In the genomic region with DNA sequence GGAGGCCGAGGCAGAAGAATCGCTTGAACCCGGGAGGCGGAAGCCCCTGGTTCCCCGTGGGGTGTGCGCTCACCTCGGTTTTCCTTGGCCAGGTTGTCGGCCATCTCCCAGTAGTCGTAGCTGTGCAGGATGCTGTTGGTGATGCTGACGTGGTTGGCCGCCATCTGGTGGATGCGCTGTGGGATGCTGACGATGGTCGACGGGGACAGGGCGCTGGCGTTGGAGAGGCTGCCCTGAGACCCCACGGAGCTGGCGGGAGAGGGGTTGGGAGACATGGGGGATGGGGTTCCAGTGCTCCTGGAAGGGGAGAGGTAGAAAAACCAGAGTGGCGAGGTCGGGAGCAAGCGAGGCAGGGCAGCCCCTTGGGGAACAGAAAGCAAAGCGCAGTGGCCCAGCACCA, we compare ENCODE assay signal across 18 cellular contexts.
DNase-seq lines count a peak whose midpoint lies in the region; ATAC-seq, FAIRE-seq and TF ChIP-seq lines count a peak whose summit lies in the region.
"Had no signal": no experiment of that assay in that cellular context is flagged by ENCODE, and none has a peak within 500 bp of the region (broad histone marks: within the 10 kb centered on the region; RNA-seq: fewer than 3 reads in every experiment).

No MANE protein-coding gene starts in this region.

- no peak for FAIRE-seq in HTR-8/SVneo (lab: Jason Lieb, UNC)

- H3K4me1 ChIP-seq in iPS-15b (ENCODE audit: control insufficient read depth, insufficient read depth, low read length), result peaks cover 23% of the 10 kb centered on the region
- H3K4me1 ChIP-seq: sigmoid colon had no signal

- no peaks in the 10 kb centered on the region for H3K36me3 ChIP-seq in iPS-15b (ENCODE audit: control insufficient read depth, insufficient read depth, low read length)

- H3K4me1 Mint-ChIP-seq in T-helper 17 cell, result peaks cover 2% of the 10 kb centered on the region
- peaks cover 5% of the 10 kb centered on the region for H3K4me1 Mint-ChIP-seq in type B pancreatic cell (ENCODE audit: unreplicated experiment)

- DNase-seq in NCI-H82 (lab: John Stamatoyannopoulos, UW) (peak; percentile 54), NCI-H82 treated with DMSO at 0.1 percent for 48 hours (lab: John Stamatoyannopoulos, UW; ENCODE audit: unreplicated experiment) (no peak), T-helper 17 cell (no peak), type B pancreatic cell (ENCODE audit: extremely low spot score, unreplicated experiment) (no peak), HTR-8/SVneo (ENCODE audit: insufficient read length, low spot score) (no peak)
- no peak for DNase-seq in activated CD4-positive, alpha-beta T cell treated with anti-CD3 and anti-CD28 coated beads for 48 hours
- DNase-seq: activated CD8-positive, alpha-beta T cell treated with anti-CD3 and anti-CD28 coated beads, Interleukin-2, amount 10 ng/mL, durations not matched to agents 7 days and 5 days; aorta; HCEC 1CT; NCI-H1930; nucleus accumbens; sigmoid colon; SK-N-SH had no signal

- H3K4me3 ChIP-seq in iPS-15b (ENCODE audit: low read depth, low read length), result peak overlapping the region; percentile 53
- H3K4me3 ChIP-seq: sigmoid colon had no signal

- no peaks in the 10 kb centered on the region for H3K9me3 ChIP-seq in T-helper 17 cell (ENCODE audit: control insufficient read depth, low read length, poor library complexity, severe bottlenecking)
- H3K9me3 ChIP-seq in iPS-15b (ENCODE audit: control insufficient read depth, insufficient read depth, low read length), result no peaks in the 10 kb centered on the region
- H3K9me3 ChIP-seq: sigmoid colon, SK-N-SH had no signal

- no peaks in the 10 kb centered on the region for H3K27me3 ChIP-seq in iPS-15b (ENCODE audit: control insufficient read depth, insufficient read depth, low read length)
- H3K27me3 ChIP-seq: sigmoid colon had no signal

- ATAC-seq in T-helper 17 cell, result no peak
- ATAC-seq in HG03025 (IDR thresholded peaks at IDR 0.05; ENCODE audit: low FRiP score, unreplicated experiment), result no peak
- ATAC-seq: activated CD8-positive, alpha-beta T cell treated with anti-CD3 and anti-CD28 coated beads, Interleukin-2, amount 10 ng/mL, durations not matched to agents 7 days and 5 days; stimulated activated memory B cell treated with anti-CD40 and anti-IgM and Interleukin-4, amounts not matched to agents 10 μg/mL and 1 μg/mL and 100 μg/mL, for 72 hours had no signal

- peak; percentile 44 for TF ChIP-seq CTCF in type B pancreatic cell (conservative IDR thresholded peaks at IDR 0.05)

- peaks cover 4% of the 10 kb centered on the region for H3K27me3 Mint-ChIP-seq in T-helper 17 cell
- H3K27me3 Mint-ChIP-seq in type B pancreatic cell, result peaks cover 17% of the 10 kb centered on the region
- H3K27me3 Mint-ChIP-seq: dendritic cell treated with granulocyte-macrophage colony-stimulating factor and Interleukin-4, amounts not matched to agents 40 ng/mL and 50 ng/mL, for 4 days; stimulated activated memory B cell treated with anti-CD40 and anti-IgM and Interleukin-4, amounts not matched to agents 10 μg/mL and 1 μg/mL and 100 μg/mL, for 72 hours had no signal

- H3K9ac ChIP-seq in iPS-15b (ENCODE audit: low read depth, low read length), result peak overlapping the region; percentile 19
- H3K9ac ChIP-seq: SK-N-SH had no signal

- peak overlapping the region; percentile 24 for H3K27ac Mint-ChIP-seq in T-helper 17 cell
- no peak overlapping the region for H3K27ac Mint-ChIP-seq in type B pancreatic cell
- H3K27ac Mint-ChIP-seq: activated CD8-positive, alpha-beta T cell treated with anti-CD3 and anti-CD28 coated beads, Interleukin-2, amount 10 ng/mL, durations not matched to agents 7 days and 5 days; activated T-helper 2 cell treated with anti-CD3 and anti-CD28 coated beads, Interferon-gamma antibody, Interleukin-2, Interleukin-4, amounts not matched to agents 10 μg/mL and 5 μg/mL and 100 μg/mL, durations not matched to agents 14 hours and 24 hours and 36 hours; dendritic cell treated with granulocyte-macrophage colony-stimulating factor and Interleukin-4, amounts not matched to agents 40 ng/mL and 50 ng/mL, for 4 days; stimulated activated memory B cell treated with anti-CD40 and anti-IgM and Interleukin-4, amounts not matched to agents 10 μg/mL and 1 μg/mL and 100 μg/mL, for 72 hours had no signal

- no peaks in the 10 kb centered on the region for H3K9me3 Mint-ChIP-seq in type B pancreatic cell
- H3K9me3 Mint-ChIP-seq: activated T-helper 2 cell treated with anti-CD3 and anti-CD28 coated beads, Interferon-gamma antibody, Interleukin-2, Interleukin-4, amounts not matched to agents 10 μg/mL and 5 μg/mL and 100 μg/mL, durations not matched to agents 14 hours and 24 hours and 36 hours; dendritic cell treated with granulocyte-macrophage colony-stimulating factor and Interleukin-4, amounts not matched to agents 40 ng/mL and 50 ng/mL, for 4 days; stimulated activated memory B cell treated with anti-CD40 and anti-IgM and Interleukin-4, amounts not matched to agents 10 μg/mL and 1 μg/mL and 100 μg/mL, for 72 hours had no signal

- H3K4me3 Mint-ChIP-seq in T-helper 17 cell, result no peak overlapping the region
- H3K4me3 Mint-ChIP-seq in type B pancreatic cell, result peak overlapping the region; percentile 79
- H3K4me3 Mint-ChIP-seq: activated CD8-positive, alpha-beta T cell treated with anti-CD3 and anti-CD28 coated beads, Interleukin-2, amount 10 ng/mL, durations not matched to agents 7 days and 5 days; dendritic cell treated with granulocyte-macrophage colony-stimulating factor and Interleukin-4, amounts not matched to agents 40 ng/mL and 50 ng/mL, for 4 days; stimulated activated memory B cell treated with anti-CD40 and anti-IgM and Interleukin-4, amounts not matched to agents 10 μg/mL and 1 μg/mL and 100 μg/mL, for 72 hours had no signal

- H3K36me3 Mint-ChIP-seq in T-helper 17 cell (ENCODE audit: low read depth) (no peaks in the 10 kb centered on the region), type B pancreatic cell (no peaks in the 10 kb centered on the region)
